ENCODE assay signal across 8 cellular contexts in genomic region chr21:14120091-14120734, GRCh38.
DNase-seq lines count a peak whose midpoint lies in the region; ATAC-seq and TF ChIP-seq lines count a peak whose summit lies in the region.

No MANE protein-coding gene starts in this region.

- peak in 5 of 6 experiments; percentile 15 to 67 (median 52) for TF ChIP-seq CTCF in esophagus squamous epithelium (IDR thresholded peaks at IDR 0.05)

- H3K27ac ChIP-seq in esophagus squamous epithelium, result no peak overlapping the region

- H3K4me3 ChIP-seq in esophagus squamous epithelium, result no peak overlapping the region

- TF ChIP-seq POLR2A in esophagus squamous epithelium (IDR thresholded peaks at IDR 0.05), result no peak

- ATAC-seq in GM19452 (IDR thresholded peaks at IDR 0.05; ENCODE audit: unreplicated experiment) (peak; percentile 58), GM18907 (IDR thresholded peaks at IDR 0.05; ENCODE audit: unreplicated experiment) (no peak)

- DNase-seq in DMS 273 (lab: John Stamatoyannopoulos, UW; ENCODE audit: unreplicated experiment), result peak; percentile 68
- DNase-seq in DMS 273 treated with DMSO at 0.1 percent for 48 hours (lab: John Stamatoyannopoulos, UW), result no peak
- DNase-seq in HT-29 (ENCODE audit: low spot score), result peak; percentile 25
- peak; percentile 31 for DNase-seq in SKM-1 (lab: John Stamatoyannopoulos, UW; ENCODE audit: unreplicated experiment)
- DNase-seq in esophagus squamous epithelium (lab: John Stamatoyannopoulos, UW), result no peak
- peak; percentile 30 for DNase-seq in putamen (ENCODE audit: low spot score)

- peaks cover 0 to 17% (median 0%) of the 10 kb centered on the region in 3 donors for H3K4me1 ChIP-seq in esophagus squamous epithelium

- H3K36me3 ChIP-seq in esophagus squamous epithelium, result no peaks in the 10 kb centered on the region

- WGBS in esophagus squamous epithelium, 2 donors, result 39 to 42% methylated on average over 4 of the region's 4 CpGs

- H3K9me3 ChIP-seq in esophagus squamous epithelium, result peaks cover 0 to 6% (median 0%) of the 10 kb centered on the region in 3 donors

- intact Hi-C loops in esophagus squamous epithelium (cut with DNase I), result no loop called here

- H3K27me3 ChIP-seq in esophagus squamous epithelium, result no peaks in the 10 kb centered on the region

Comparison
In these comparisons a context has a peak if more than half of its experiments do, and no peak if none do; other contexts are left out.
1. DNase-seq: peak in DMS 273 (single experiment), HT-29 (single experiment), SKM-1 (single experiment) and putamen (single experiment); none in DMS 273 treated with DMSO at 0.1 percent for 48 hours (single experiment) and esophagus squamous epithelium (single experiment).